Comparison of ENCODE assay signal across 33 cellular contexts in genomic region chr3:16500911-16501310, GRCh38.
"Had no signal": no experiment of that assay in that cellular context is flagged by ENCODE, and none has a peak within 500 bp of the region (broad histone marks: within the 10 kb centered on the region; RNA-seq: fewer than 3 reads in every experiment).

No MANE protein-coding gene starts in this region.

- H3K4me3 Mint-ChIP-seq: activated CD4-positive, alpha-beta memory T cell treated with anti-CD3 and anti-CD28 coated beads for 36 hours; activated CD4-positive, alpha-beta T cell treated with anti-CD3 and anti-CD28 coated beads for 36 hours; activated CD4-positive, alpha-beta T cell treated with anti-CD3 and anti-CD28 coated beads, Interleukin-2, amount 10 ng/mL, durations not matched to agents 24 days and 14 days; activated CD8-positive, alpha-beta memory T cell treated with anti-CD3 and anti-CD28 coated beads, Interleukin-2, amount 10 ng/mL, durations not matched to agents 7 days and 5 days; activated CD8-positive, alpha-beta T cell treated with anti-CD3 and anti-CD28 coated beads, Interleukin-2, amount 10 ng/mL, durations not matched to agents 7 days and 5 days; activated naive CD4-positive, alpha-beta T cell treated with anti-CD3 and anti-CD28 coated beads for 36 hours; activated naive CD4-positive, alpha-beta T cell treated with anti-CD3 and anti-CD28 coated beads, Interleukin-2, amount 50 U/mL, for 24 hours; activated naive CD8-positive, alpha-beta T cell treated with anti-CD3 and anti-CD28 coated beads for 36 hours; activated naive CD8-positive, alpha-beta T cell treated with anti-CD3 and anti-CD28 coated beads, Interleukin-2, amount 50 U/mL, for 24 hours; activated T-helper 1 cell treated with anti-CD3 and anti-CD28 coated beads, Interleukin-12 subunit alpha, Interleukin-12 subunit beta, Interleukin-2, Interleukin-4 antibody, amounts not matched to agents 30 ng/mL and 10 ng/mL and 1 ng/mL, durations not matched to agents 14 hours and 24 hours and 36 hours; effector memory CD8-positive, alpha-beta T cell had no signal

- H3K27ac ChIP-seq: adrenal gland, body of pancreas, epithelial cell of prostate, esophagus squamous epithelium, gastroesophageal sphincter, heart right ventricle had no signal

- FAIRE-seq: colon had no signal

- H3K27ac Mint-ChIP-seq: activated CD4-positive, alpha-beta memory T cell treated with anti-CD3 and anti-CD28 coated beads for 36 hours; activated CD4-positive, alpha-beta T cell treated with anti-CD3 and anti-CD28 coated beads, Interleukin-2, amount 10 ng/mL, durations not matched to agents 24 days and 14 days; activated CD8-positive, alpha-beta memory T cell treated with anti-CD3 and anti-CD28 coated beads, Interleukin-2, amount 10 ng/mL, durations not matched to agents 7 days and 5 days; activated CD8-positive, alpha-beta T cell treated with anti-CD3 and anti-CD28 coated beads, Interleukin-2, amount 10 ng/mL, durations not matched to agents 7 days and 5 days; activated naive CD4-positive, alpha-beta T cell treated with anti-CD3 and anti-CD28 coated beads for 36 hours; activated naive CD4-positive, alpha-beta T cell treated with anti-CD3 and anti-CD28 coated beads, Interleukin-2, amount 50 U/mL, for 24 hours; activated naive CD8-positive, alpha-beta T cell treated with anti-CD3 and anti-CD28 coated beads for 36 hours; activated naive CD8-positive, alpha-beta T cell treated with anti-CD3 and anti-CD28 coated beads, Interleukin-2, amount 50 U/mL, for 24 hours; activated T-helper 2 cell treated with anti-CD3 and anti-CD28 coated beads, Interferon-gamma antibody, Interleukin-2, Interleukin-4, amounts not matched to agents 10 μg/mL and 5 μg/mL and 100 μg/mL, durations not matched to agents 14 hours and 24 hours and 36 hours had no signal

- H3K36me3 ChIP-seq: adrenal gland, esophagus squamous epithelium, gastroesophageal sphincter had no signal

- H3K4me3 ChIP-seq: adrenal gland, body of pancreas, esophagus squamous epithelium, gastroesophageal sphincter, heart right ventricle had no signal

- ATAC-seq: activated CD4-positive, alpha-beta T cell treated with anti-CD3 and anti-CD28 coated beads for 36 hours; activated CD8-positive, alpha-beta memory T cell treated with anti-CD3 and anti-CD28 coated beads, Interleukin-2, amount 10 ng/mL, durations not matched to agents 7 days and 5 days; activated CD8-positive, alpha-beta T cell treated with anti-CD3 and anti-CD28 coated beads, Interleukin-2, amount 10 ng/mL, durations not matched to agents 7 days and 5 days; activated naive CD8-positive, alpha-beta T cell treated with anti-CD3 and anti-CD28 coated beads, Interleukin-2, amount 50 U/mL, for 24 hours; body of pancreas; effector memory CD8-positive, alpha-beta T cell; gastroesophageal sphincter; heart right ventricle had no signal

- DNase-seq: activated CD4-positive, alpha-beta memory T cell treated with anti-CD3 and anti-CD28 coated beads for 36 hours; activated CD4-positive, alpha-beta T cell treated with anti-CD3 and anti-CD28 coated beads for 36 hours; activated CD4-positive, alpha-beta T cell treated with anti-CD3 and anti-CD28 coated beads, Interleukin-2, amount 10 ng/mL, durations not matched to agents 24 days and 14 days; activated CD4-positive, CD25-positive, alpha-beta regulatory T cell; activated CD4-positive, CD25-positive, alpha-beta regulatory T cell treated with anti-CD3 and anti-CD28 coated beads, Interleukin-2, amount 50 U/mL, for 72 hours; activated CD8-positive, alpha-beta memory T cell treated with anti-CD3 and anti-CD28 coated beads, Interleukin-2, amount 10 ng/mL, durations not matched to agents 7 days and 5 days; activated CD8-positive, alpha-beta memory T cell treated with anti-CD3 and anti-CD28 coated beads, Interleukin-2, amount 50 U/mL, for 4 hours; activated CD8-positive, alpha-beta T cell treated with anti-CD3 and anti-CD28 coated beads, Interleukin-2, amount 10 ng/mL, durations not matched to agents 7 days and 5 days; activated effector memory CD4-positive, alpha-beta T cell treated with anti-CD3 and anti-CD28 coated beads, Interleukin-2, amount 50 U/mL, for 16 hours; activated naive CD4-positive, alpha-beta T cell treated with anti-CD3 and anti-CD28 coated beads for 36 hours; activated naive CD8-positive, alpha-beta T cell treated with anti-CD3 and anti-CD28 coated beads for 36 hours; activated naive CD8-positive, alpha-beta T cell treated with anti-CD3 and anti-CD28 coated beads, Interleukin-2, amount 50 U/mL, for 24 hours; activated T-cell treated with anti-CD3 and anti-CD28 coated beads, Interleukin-2, amount 50 U/mL, for 1 hour; activated T-cell treated with anti-CD3 and anti-CD28 coated beads, Interleukin-2, amount 50 U/mL, for 48 hours; adrenal gland; amygdala; aorta; body of pancreas; caudate nucleus; cortex of kidney; dermis blood vessel endothelial cell; effector CD4-positive, alpha-beta T cell; effector memory CD8-positive, alpha-beta T cell; esophagus squamous epithelium; foreskin melanocyte; heart right ventricle; T-helper 2 cell had no signal

- H3K27me3 ChIP-seq: adrenal gland, body of pancreas, esophagus squamous epithelium, gastroesophageal sphincter, heart right ventricle had no signal

- H3K4me1 ChIP-seq: adrenal gland, body of pancreas had no signal

- H3K9me3 ChIP-seq: adrenal gland, esophagus squamous epithelium, gastroesophageal sphincter had no signal

- H3K9me3 Mint-ChIP-seq: activated CD4-positive, alpha-beta memory T cell treated with anti-CD3 and anti-CD28 coated beads for 36 hours; activated naive CD4-positive, alpha-beta T cell treated with anti-CD3 and anti-CD28 coated beads for 36 hours; activated naive CD4-positive, alpha-beta T cell treated with anti-CD3 and anti-CD28 coated beads, Interleukin-2, amount 50 U/mL, for 24 hours; activated naive CD8-positive, alpha-beta T cell treated with anti-CD3 and anti-CD28 coated beads, Interleukin-2, amount 50 U/mL, for 24 hours; activated T-helper 2 cell treated with anti-CD3 and anti-CD28 coated beads, Interferon-gamma antibody, Interleukin-2, Interleukin-4, amounts not matched to agents 10 μg/mL and 5 μg/mL and 100 μg/mL, durations not matched to agents 14 hours and 24 hours and 36 hours; effector memory CD8-positive, alpha-beta T cell had no signal
